In the genomic region with DNA sequence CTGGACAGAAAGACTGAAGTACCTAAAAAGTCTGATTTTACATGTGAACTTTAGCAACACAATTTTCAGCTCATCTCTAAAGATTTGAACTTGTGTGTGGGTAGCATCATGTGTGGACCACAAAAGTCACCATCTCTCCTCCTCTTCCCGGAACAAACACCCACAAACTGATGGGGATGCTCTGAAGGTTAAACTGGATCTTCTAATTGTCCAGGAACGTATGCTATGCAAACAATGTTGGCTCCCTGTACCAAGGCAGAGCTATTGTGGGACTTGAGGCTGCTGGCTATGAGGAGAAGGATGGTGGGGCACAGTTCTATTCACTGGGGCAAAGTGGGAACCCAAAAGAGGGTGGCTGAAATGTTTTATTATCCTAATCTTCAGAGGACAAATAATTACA, we compare ENCODE assay signal across 14 cellular contexts.
DNase-seq lines count a peak whose midpoint lies in the region; ATAC-seq, FAIRE-seq and TF ChIP-seq lines count a peak whose summit lies in the region.
"Had no signal": no experiment of that assay in that cellular context is flagged by ENCODE, and none has a peak within 500 bp of the region (broad histone marks: within the 10 kb centered on the region; RNA-seq: fewer than 3 reads in every experiment).

No MANE protein-coding gene starts in this region.

- CTCF ChIA-PET in A549 (lab: Yijun Ruan, JAX), result no interaction called here
- CTCF ChIA-PET in activated naive CD4-positive, alpha-beta T cell treated with anti-CD3 and anti-CD28 coated beads, Interleukin-2, amount 10 ng/mL, durations not matched to agents 7 days and 5 days (lab: Charles Lee), result interaction anchor here (1.1 to 1.8 kb wide), 2 partner anchors 13 to 45 kb away, joined by 3 to 6 read pairs; no protein-coding TSS in a partner anchor

- DNase-seq in A549 (ENCODE audit: low read depth in 1 of 2, low spot score in 1 of 2) (no peak), RPMI7951 (ENCODE audit: low read depth) (peak; percentile 69), fibroblast of pulmonary artery (ENCODE audit: low read depth) (peak; percentile 72), osteocyte (ENCODE audit: extremely low spot score, unreplicated experiment) (no peak), NCI-H2081 treated with DMSO at 0.1 percent for 48 hours (lab: John Stamatoyannopoulos, UW) (no peak), OCI-M1 (lab: John Stamatoyannopoulos, UW) (no peak)
- no peak for DNase-seq in activated naive CD4-positive, alpha-beta T cell treated with anti-CD3 and anti-CD28 coated beads, Interleukin-2, amount 10 ng/mL, durations not matched to agents 7 days and 5 days
- DNase-seq: activated CD4-positive, alpha-beta T cell treated with anti-CD3 and anti-CD28 coated beads for 36 hours; BE2C; NCI-H1930; SHP77; stimulated activated CD4-positive, alpha-beta T cell treated with anti-CD3 and anti-CD28 coated beads, Interleukin-4, amount 100 ng/mL, for 24 hours had no signal

- no peaks in the 10 kb centered on the region for H3K36me3 Mint-ChIP-seq in osteocyte (ENCODE audit: unreplicated experiment)
- no peaks in the 10 kb centered on the region for H3K36me3 Mint-ChIP-seq in activated naive CD4-positive, alpha-beta T cell treated with anti-CD3 and anti-CD28 coated beads, Interleukin-2, amount 10 ng/mL, durations not matched to agents 7 days and 5 days
- H3K36me3 Mint-ChIP-seq: activated naive CD4-positive, alpha-beta T cell treated with anti-CD3 and anti-CD28 coated beads, Interleukin-2, amount 50 U/mL, for 24 hours had no signal

- POLR2A ChIA-PET in A549 (lab: Yijun Ruan, JAX), result no interaction called here

- H3K4me3 Mint-ChIP-seq in osteocyte (ENCODE audit: unreplicated experiment), result peak overlapping the region; percentile 66
- no peak overlapping the region for H3K4me3 Mint-ChIP-seq in activated naive CD4-positive, alpha-beta T cell treated with anti-CD3 and anti-CD28 coated beads, Interleukin-2, amount 10 ng/mL, durations not matched to agents 7 days and 5 days
- H3K4me3 Mint-ChIP-seq: activated CD4-positive, alpha-beta T cell treated with anti-CD3 and anti-CD28 coated beads for 36 hours; activated naive CD4-positive, alpha-beta T cell treated with anti-CD3 and anti-CD28 coated beads, Interleukin-2, amount 50 U/mL, for 24 hours had no signal

- peak overlapping the region; percentile 89 to 94 for H3K27ac ChIP-seq in A549

- no peaks in the 10 kb centered on the region for H3K27me3 Mint-ChIP-seq in osteocyte (ENCODE audit: unreplicated experiment)
- peaks cover 41% of the 10 kb centered on the region for H3K27me3 Mint-ChIP-seq in activated naive CD4-positive, alpha-beta T cell treated with anti-CD3 and anti-CD28 coated beads, Interleukin-2, amount 10 ng/mL, durations not matched to agents 7 days and 5 days

- no peaks in the 10 kb centered on the region for H3K9me3 ChIP-seq in A549
- H3K9me3 ChIP-seq: BE2C had no signal

- H3K9me3 Mint-ChIP-seq in osteocyte (ENCODE audit: unreplicated experiment), result no peaks in the 10 kb centered on the region
- no peaks in the 10 kb centered on the region for H3K9me3 Mint-ChIP-seq in activated naive CD4-positive, alpha-beta T cell treated with anti-CD3 and anti-CD28 coated beads, Interleukin-2, amount 10 ng/mL, durations not matched to agents 7 days and 5 days
- H3K9me3 Mint-ChIP-seq: activated naive CD4-positive, alpha-beta T cell treated with anti-CD3 and anti-CD28 coated beads, Interleukin-2, amount 50 U/mL, for 24 hours had no signal

- FAIRE-seq in A549 (lab: Jason Lieb, UNC), result no peak

- peaks cover 68% of the 10 kb centered on the region for H3K4me1 ChIP-seq in A549
- H3K4me1 ChIP-seq: BE2C had no signal

- no peak for TF ChIP-seq POLR2A in A549 (IDR thresholded peaks at IDR 0.05; ENCODE audit: low read length)

- H3K4me1 Mint-ChIP-seq in osteocyte (ENCODE audit: unreplicated experiment), result peaks cover 74% of the 10 kb centered on the region
- peaks cover 22% of the 10 kb centered on the region for H3K4me1 Mint-ChIP-seq in activated naive CD4-positive, alpha-beta T cell treated with anti-CD3 and anti-CD28 coated beads, Interleukin-2, amount 10 ng/mL, durations not matched to agents 7 days and 5 days

- TF ChIP-seq RAD21 in A549 (conservative IDR thresholded peaks at IDR 0.05 in 1 of 2, IDR thresholded peaks at IDR 0.05 in 1 of 2), result no peak

- 0 out of 6 replicates have a peak, but pooled peaks of 1 of the 2 experiments have one; percentile 15 for ATAC-seq in A549
- no peak for ATAC-seq in HG03196 (IDR thresholded peaks at IDR 0.05; ENCODE audit: unreplicated experiment)

- TF ChIP-seq CTCF in A549 (IDR thresholded peaks at IDR 0.05) (no peak), fibroblast of pulmonary artery (IDR thresholded peaks at IDR 0.05; ENCODE audit: low read length, missing control alignments) (no peak), osteocyte (IDR thresholded peaks at IDR 0.05) (no peak)

- 19% methylated on average over 2 of the region's 2 CpGs for WGBS in A549 (ENCODE audit: missing lambda C conversion rate)

- peak overlapping the region; percentile 97 for H3K4me2 ChIP-seq in A549

- H3K27ac Mint-ChIP-seq in osteocyte (ENCODE audit: unreplicated experiment), result peak overlapping the region; percentile 91
- H3K27ac Mint-ChIP-seq in activated naive CD4-positive, alpha-beta T cell treated with anti-CD3 and anti-CD28 coated beads, Interleukin-2, amount 10 ng/mL, durations not matched to agents 7 days and 5 days, result no peak overlapping the region
- H3K27ac Mint-ChIP-seq: activated CD4-positive, alpha-beta T cell treated with anti-CD3 and anti-CD28 coated beads for 36 hours; activated naive CD4-positive, alpha-beta T cell treated with anti-CD3 and anti-CD28 coated beads, Interleukin-2, amount 50 U/mL, for 24 hours had no signal

- no peak for TF ChIP-seq EP300 in A549 (IDR thresholded peaks at IDR 0.05)

- no peak overlapping the region for H3K4me3 ChIP-seq in A549
- H3K4me3 ChIP-seq in fibroblast of pulmonary artery (replicated peaks; ENCODE audit: low read depth, low read length), result no peak overlapping the region

TF ChIP-seq in A549, 52 proteins besides CTCF, POLR2A, EP300 and RAD21:
- no peak for TF ChIP-seq MYC (IDR thresholded peaks at IDR 0.05; ENCODE audit: borderline replicate concordance, low read length)
- no peak for TF ChIP-seq SMC3 (IDR thresholded peaks at IDR 0.05)
- TF ChIP-seq, protein P1, sequence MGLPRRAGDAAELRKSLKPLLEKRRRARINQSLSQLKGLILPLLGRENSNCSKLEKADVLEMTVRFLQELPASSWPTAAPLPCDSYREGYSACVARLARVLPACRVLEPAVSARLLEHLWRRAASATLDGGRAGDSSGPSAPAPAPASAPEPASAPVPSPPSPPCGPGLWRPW (IDR thresholded peaks at IDR 0.05), result no peak
- TF ChIP-seq RARB (CRISPR knock-in tag; IDR thresholded peaks at IDR 0.05), result no peak
- TF ChIP-seq KDM1A (IDR thresholded peaks at IDR 0.05; ENCODE audit: low read depth), result no peak
- no peak for TF ChIP-seq ZC3H11A (IDR thresholded peaks at IDR 0.05)
- TF ChIP-seq ZFP36 (IDR thresholded peaks at IDR 0.05; ENCODE audit: borderline replicate concordance, partially characterized antibody), result no peak
- TF ChIP-seq EHMT2 (IDR thresholded peaks at IDR 0.05; ENCODE audit: low read depth), result no peak
- no peak for TF ChIP-seq TP53 (CRISPR knock-in tag; IDR thresholded peaks at IDR 0.05)
- TF ChIP-seq JUNB (IDR thresholded peaks at IDR 0.05), result no peak

Comparison
In these comparisons a context has a peak if more than half of its experiments do, and no peak if none do; other contexts are left out.
1. DNase-seq: peak in RPMI7951 (single experiment) and fibroblast of pulmonary artery (single experiment); none in A549 (0 of 2), osteocyte (single experiment), NCI-H2081 treated with DMSO at 0.1 percent for 48 hours (single experiment), activated naive CD4-positive, alpha-beta T cell treated with anti-CD3 and anti-CD28 coated beads, Interleukin-2, amount 10 ng/mL, durations not matched to agents 7 days and 5 days (single experiment) and OCI-M1 (single experiment).